ENCODE assay signal across 8 cellular contexts in the genomic region with DNA sequence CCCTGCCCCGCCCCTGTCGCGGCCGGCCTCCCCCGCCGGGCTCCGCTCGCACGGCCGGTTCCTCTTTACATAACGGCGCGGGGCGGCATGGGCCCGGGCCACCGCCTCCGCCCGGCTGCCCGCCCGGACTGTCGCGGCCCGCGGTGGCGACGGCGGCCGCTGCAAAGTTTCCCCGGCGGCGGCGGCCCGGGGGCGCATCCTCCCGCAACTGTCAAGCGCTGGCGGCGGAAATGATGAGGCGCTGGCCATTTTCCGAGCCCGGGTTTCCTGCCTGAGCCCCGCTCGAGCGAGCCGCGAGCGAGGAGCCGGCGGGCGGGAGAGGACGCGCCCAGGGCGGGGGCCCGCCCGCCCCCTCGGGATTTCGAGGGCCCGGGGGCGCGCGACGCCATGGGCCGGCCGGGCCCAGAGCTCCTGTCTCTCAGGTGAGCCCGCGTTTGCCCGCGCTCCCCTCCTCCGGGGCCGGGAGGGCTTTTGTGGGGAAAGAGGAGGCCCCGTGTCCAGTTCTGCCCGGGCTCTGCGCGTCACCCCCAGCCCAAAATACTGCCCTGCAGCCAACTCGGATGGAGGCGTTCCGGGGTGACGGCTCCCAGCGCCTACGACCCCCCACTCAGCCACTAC. TPM values are rescaled to one million over a fixed set of nuclear protein-coding genes. Genes with fewer than 3 reads are reported as not detected.
A peak's percentile ranks its signal among the peaks of the same experiment; 100 is the strongest.
DNase-seq lines count a peak whose midpoint lies in the region; ATAC-seq and TF ChIP-seq lines count a peak whose summit lies in the region.

A gene (plus strand): TSS at position 68 of the 618 bp plus-strand sequence. CDS start 12,223 bp downstream, outside the sequence.

- H3K4me1 ChIP-seq in stomach smooth muscle (ENCODE audit: control insufficient read depth, insufficient read depth, low read length), result peaks cover 57% of the 10 kb centered on the region

- H3K4me3 Mint-ChIP-seq in T-helper 17 cell (peak within 1 kb of the TSS; percentile 96), chondrocyte (ENCODE audit: unreplicated experiment) (peak within 1 kb of the TSS; percentile 81)

- TF ChIP-seq CTCF in chondrocyte (IDR thresholded peaks at IDR 0.05), result no peak

- no peaks in the 10 kb centered on the region for H3K27me3 Mint-ChIP-seq in T-helper 17 cell
- no peaks in the 10 kb centered on the region for H3K27me3 Mint-ChIP-seq in chondrocyte (ENCODE audit: low read depth)

- H3K36me3 Mint-ChIP-seq in T-helper 17 cell (ENCODE audit: low read depth) (peaks cover 2% of the 10 kb centered on the region), chondrocyte (ENCODE audit: low read depth) (no peaks in the 10 kb centered on the region)

- H3K27ac Mint-ChIP-seq in T-helper 17 cell (peak within 1 kb of the TSS; percentile 97), chondrocyte (ENCODE audit: unreplicated experiment) (peak within 1 kb of the TSS; percentile 74)

- H3K9me3 Mint-ChIP-seq in chondrocyte (ENCODE audit: low read depth), result no peaks in the 10 kb centered on the region

- H3K9me3 ChIP-seq in T-helper 17 cell (ENCODE audit: control insufficient read depth, low read length, poor library complexity, severe bottlenecking), result no peaks in the 10 kb centered on the region
- no peaks in the 10 kb centered on the region for H3K9me3 ChIP-seq in stomach smooth muscle (ENCODE audit: control insufficient read depth in 2 of 2, low read length in 2 of 2)

- peak within 1 kb of the TSS; percentile 72 to 83 for H3K9ac ChIP-seq in stomach smooth muscle (ENCODE audit: low read length in 2 of 2)

- H3K4me1 Mint-ChIP-seq in T-helper 17 cell, result peaks cover 44% of the 10 kb centered on the region
- H3K4me1 Mint-ChIP-seq in chondrocyte (ENCODE audit: low read depth), result peaks cover 66% of the 10 kb centered on the region

- H3K36me3 ChIP-seq in stomach smooth muscle (ENCODE audit: control insufficient read depth in 2 of 2, insufficient read depth in 2 of 2, low read length in 2 of 2), result no peaks in the 10 kb centered on the region

- H3K27me3 ChIP-seq in stomach smooth muscle (ENCODE audit: control insufficient read depth in 1 of 2, insufficient read depth in 2 of 2, low read length in 2 of 2), result no peaks in the 10 kb centered on the region

- peak; percentile 47 for DNase-seq in DMS153 (lab: John Stamatoyannopoulos, UW)
- DNase-seq in DMS153 treated with DMSO at 0.1 percent for 48 hours (lab: John Stamatoyannopoulos, UW; ENCODE audit: unreplicated experiment), result no peak
- no peak for DNase-seq in T-helper 17 cell
- no peak for DNase-seq in chondrocyte (ENCODE audit: low spot score)
- peak; percentile 84 to 87 for DNase-seq in lung microvascular endothelial cell (ENCODE audit: low read depth in 2 of 2)
- no peak for DNase-seq in cortex of kidney (lab: John Stamatoyannopoulos, UW)

- H3K4me3 ChIP-seq in stomach smooth muscle (ENCODE audit: low read length in 2 of 2), result peak within 1 kb of the TSS; percentile 84 to 90

- ATAC-seq in HG03064 (IDR thresholded peaks at IDR 0.05; ENCODE audit: low read depth, unreplicated experiment) (peak; percentile 5), T-helper 17 cell (peak; percentile 41)

- peak within 1 kb of the TSS; percentile 70 for H3K27ac ChIP-seq in stomach smooth muscle (ENCODE audit: low read length)

RNA-seq across cellular contexts. Expression of the gene that starts here (rescaled TPM):
- total RNA-seq in T-helper 17 cell (10 to 100 TPM; 38.7 to 39.3 TPM), chondrocyte (14.7 to 20.0 TPM (median 18.3 TPM) in 3 replicates), lung microvascular endothelial cell (33.3 and 34.7 TPM in 2 replicates)

Comparison
In these comparisons a context has a peak if more than half of its experiments do, and no peak if none do; other contexts are left out.
1. DNase-seq: peak in DMS153 (single experiment) and lung microvascular endothelial cell (2 of 2); none in DMS153 treated with DMSO at 0.1 percent for 48 hours (single experiment), T-helper 17 cell (0 of 3), chondrocyte (single experiment) and cortex of kidney (single experiment).